In the genomic region with DNA sequence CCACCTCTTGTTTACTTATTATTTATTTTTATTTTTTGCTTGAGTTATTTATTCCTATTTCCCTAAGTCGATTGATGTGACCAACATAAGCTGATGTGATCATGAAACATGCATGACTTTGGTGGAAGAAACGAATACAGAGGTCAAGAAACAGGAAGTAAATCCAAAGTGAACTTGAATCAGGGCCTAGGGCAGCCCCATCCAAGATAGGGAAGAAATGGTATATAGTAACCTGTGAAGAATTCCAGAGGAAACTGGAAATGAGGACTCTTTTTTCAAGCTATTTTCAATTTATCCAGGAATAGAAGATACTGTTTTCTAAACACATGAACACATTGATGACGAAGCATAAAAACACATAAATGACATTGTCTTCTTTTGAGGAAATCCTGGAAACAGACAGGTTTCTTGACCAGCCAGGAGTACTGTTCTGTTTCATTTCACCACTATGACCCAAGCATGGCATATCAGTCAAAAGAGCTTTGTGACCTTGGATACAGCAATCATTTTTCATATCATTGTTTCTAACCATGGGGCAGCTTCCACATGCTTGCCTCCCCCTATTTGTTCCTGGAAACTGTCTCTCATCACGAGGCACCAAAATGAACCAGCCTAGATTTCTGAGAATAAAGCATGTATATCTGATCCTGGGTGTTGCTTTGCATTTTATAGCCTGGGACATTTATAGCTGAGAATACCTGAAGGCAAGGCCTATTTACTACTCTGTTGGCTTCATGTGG, we compare ENCODE assay signal across 1 cellular context.
TF ChIP-seq lines count a peak whose summit lies in the region.

No MANE protein-coding gene starts in this region.

TF ChIP-seq in K562, 482 proteins besides CTCF, POLR2A, EP300 and RAD21 (continued from another document and continues in another):
- TF ChIP-seq, protein P1, sequence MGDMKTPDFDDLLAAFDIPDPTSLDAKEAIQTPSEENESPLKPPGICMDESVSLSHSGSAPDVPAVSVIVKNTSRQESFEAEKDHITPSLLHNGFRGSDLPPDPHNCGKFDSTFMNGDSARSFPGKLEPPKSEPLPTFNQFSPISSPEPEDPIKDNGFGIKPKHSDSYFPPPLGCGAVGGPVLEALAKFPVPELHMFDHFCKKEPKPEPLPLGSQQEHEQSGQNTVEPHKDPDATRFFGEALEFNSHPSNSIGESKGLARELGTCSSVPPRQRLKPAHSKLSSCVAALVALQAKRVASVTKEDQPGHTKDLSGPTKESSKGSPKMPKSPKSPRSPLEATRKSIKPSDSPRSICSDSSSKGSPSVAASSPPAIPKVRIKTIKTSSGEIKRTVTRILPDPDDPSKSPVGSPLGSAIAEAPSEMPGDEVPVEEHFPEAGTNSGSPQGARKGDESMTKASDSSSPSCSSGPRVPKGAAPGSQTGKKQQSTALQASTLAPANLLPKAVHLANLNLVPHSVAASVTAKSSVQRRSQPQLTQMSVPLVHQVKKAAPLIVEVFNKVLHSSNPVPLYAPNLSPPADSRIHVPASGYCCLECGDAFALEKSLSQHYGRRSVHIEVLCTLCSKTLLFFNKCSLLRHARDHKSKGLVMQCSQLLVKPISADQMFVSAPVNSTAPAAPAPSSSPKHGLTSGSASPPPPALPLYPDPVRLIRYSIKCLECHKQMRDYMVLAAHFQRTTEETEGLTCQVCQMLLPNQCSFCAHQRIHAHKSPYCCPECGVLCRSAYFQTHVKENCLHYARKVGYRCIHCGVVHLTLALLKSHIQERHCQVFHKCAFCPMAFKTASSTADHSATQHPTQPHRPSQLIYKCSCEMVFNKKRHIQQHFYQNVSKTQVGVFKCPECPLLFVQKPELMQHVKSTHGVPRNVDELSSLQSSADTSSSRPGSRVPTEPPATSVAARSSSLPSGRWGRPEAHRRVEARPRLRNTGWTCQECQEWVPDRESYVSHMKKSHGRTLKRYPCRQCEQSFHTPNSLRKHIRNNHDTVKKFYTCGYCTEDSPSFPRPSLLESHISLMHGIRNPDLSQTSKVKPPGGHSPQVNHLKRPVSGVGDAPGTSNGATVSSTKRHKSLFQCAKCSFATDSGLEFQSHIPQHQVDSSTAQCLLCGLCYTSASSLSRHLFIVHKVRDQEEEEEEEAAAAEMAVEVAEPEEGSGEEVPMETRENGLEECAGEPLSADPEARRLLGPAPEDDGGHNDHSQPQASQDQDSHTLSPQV (IDR thresholded peaks at IDR 0.05) = peak; percentile 77
- peak; percentile 66 to 69 for TF ChIP-seq KDM1A (IDR thresholded peaks at IDR 0.05)
- peak; percentile 24 for TF ChIP-seq RFX1 (IDR thresholded peaks at IDR 0.05)
- TF ChIP-seq, protein P2, sequence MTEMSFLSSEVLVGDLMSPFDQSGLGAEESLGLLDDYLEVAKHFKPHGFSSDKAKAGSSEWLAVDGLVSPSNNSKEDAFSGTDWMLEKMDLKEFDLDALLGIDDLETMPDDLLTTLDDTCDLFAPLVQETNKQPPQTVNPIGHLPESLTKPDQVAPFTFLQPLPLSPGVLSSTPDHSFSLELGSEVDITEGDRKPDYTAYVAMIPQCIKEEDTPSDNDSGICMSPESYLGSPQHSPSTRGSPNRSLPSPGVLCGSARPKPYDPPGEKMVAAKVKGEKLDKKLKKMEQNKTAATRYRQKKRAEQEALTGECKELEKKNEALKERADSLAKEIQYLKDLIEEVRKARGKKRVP (CRISPR knock-in tag; IDR thresholded peaks at IDR 0.05) = no peak
- TF ChIP-seq SMARCA4 (IDR thresholded peaks at IDR 0.05) = peak; percentile 45; the same call in 1 of the 2 replicates
- no peak for TF ChIP-seq POLR2B (IDR thresholded peaks at IDR 0.05; ENCODE audit: low read depth, partially characterized antibody)
- peak; percentile 93 for TF ChIP-seq ZNF316 (IDR thresholded peaks at IDR 0.05)
- peak; percentile 28; the same call in 1 of the 2 replicates for TF ChIP-seq DPF2 (IDR thresholded peaks at IDR 0.05)
- peak; percentile 64; the same call in 1 of the 2 replicates for TF ChIP-seq SMAD4 (CRISPR knock-in tag; conservative IDR thresholded peaks at IDR 0.05)
- TF ChIP-seq, protein P3, sequence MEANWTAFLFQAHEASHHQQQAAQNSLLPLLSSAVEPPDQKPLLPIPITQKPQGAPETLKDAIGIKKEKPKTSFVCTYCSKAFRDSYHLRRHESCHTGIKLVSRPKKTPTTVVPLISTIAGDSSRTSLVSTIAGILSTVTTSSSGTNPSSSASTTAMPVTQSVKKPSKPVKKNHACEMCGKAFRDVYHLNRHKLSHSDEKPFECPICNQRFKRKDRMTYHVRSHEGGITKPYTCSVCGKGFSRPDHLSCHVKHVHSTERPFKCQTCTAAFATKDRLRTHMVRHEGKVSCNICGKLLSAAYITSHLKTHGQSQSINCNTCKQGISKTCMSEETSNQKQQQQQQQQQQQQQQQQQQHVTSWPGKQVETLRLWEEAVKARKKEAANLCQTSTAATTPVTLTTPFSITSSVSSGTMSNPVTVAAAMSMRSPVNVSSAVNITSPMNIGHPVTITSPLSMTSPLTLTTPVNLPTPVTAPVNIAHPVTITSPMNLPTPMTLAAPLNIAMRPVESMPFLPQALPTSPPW (CRISPR knock-in tag; IDR thresholded peaks at IDR 0.05) = peak; percentile 50
- TF ChIP-seq L3MBTL2 (IDR thresholded peaks at IDR 0.05) = peak; percentile 91
- TF ChIP-seq, protein P4, sequence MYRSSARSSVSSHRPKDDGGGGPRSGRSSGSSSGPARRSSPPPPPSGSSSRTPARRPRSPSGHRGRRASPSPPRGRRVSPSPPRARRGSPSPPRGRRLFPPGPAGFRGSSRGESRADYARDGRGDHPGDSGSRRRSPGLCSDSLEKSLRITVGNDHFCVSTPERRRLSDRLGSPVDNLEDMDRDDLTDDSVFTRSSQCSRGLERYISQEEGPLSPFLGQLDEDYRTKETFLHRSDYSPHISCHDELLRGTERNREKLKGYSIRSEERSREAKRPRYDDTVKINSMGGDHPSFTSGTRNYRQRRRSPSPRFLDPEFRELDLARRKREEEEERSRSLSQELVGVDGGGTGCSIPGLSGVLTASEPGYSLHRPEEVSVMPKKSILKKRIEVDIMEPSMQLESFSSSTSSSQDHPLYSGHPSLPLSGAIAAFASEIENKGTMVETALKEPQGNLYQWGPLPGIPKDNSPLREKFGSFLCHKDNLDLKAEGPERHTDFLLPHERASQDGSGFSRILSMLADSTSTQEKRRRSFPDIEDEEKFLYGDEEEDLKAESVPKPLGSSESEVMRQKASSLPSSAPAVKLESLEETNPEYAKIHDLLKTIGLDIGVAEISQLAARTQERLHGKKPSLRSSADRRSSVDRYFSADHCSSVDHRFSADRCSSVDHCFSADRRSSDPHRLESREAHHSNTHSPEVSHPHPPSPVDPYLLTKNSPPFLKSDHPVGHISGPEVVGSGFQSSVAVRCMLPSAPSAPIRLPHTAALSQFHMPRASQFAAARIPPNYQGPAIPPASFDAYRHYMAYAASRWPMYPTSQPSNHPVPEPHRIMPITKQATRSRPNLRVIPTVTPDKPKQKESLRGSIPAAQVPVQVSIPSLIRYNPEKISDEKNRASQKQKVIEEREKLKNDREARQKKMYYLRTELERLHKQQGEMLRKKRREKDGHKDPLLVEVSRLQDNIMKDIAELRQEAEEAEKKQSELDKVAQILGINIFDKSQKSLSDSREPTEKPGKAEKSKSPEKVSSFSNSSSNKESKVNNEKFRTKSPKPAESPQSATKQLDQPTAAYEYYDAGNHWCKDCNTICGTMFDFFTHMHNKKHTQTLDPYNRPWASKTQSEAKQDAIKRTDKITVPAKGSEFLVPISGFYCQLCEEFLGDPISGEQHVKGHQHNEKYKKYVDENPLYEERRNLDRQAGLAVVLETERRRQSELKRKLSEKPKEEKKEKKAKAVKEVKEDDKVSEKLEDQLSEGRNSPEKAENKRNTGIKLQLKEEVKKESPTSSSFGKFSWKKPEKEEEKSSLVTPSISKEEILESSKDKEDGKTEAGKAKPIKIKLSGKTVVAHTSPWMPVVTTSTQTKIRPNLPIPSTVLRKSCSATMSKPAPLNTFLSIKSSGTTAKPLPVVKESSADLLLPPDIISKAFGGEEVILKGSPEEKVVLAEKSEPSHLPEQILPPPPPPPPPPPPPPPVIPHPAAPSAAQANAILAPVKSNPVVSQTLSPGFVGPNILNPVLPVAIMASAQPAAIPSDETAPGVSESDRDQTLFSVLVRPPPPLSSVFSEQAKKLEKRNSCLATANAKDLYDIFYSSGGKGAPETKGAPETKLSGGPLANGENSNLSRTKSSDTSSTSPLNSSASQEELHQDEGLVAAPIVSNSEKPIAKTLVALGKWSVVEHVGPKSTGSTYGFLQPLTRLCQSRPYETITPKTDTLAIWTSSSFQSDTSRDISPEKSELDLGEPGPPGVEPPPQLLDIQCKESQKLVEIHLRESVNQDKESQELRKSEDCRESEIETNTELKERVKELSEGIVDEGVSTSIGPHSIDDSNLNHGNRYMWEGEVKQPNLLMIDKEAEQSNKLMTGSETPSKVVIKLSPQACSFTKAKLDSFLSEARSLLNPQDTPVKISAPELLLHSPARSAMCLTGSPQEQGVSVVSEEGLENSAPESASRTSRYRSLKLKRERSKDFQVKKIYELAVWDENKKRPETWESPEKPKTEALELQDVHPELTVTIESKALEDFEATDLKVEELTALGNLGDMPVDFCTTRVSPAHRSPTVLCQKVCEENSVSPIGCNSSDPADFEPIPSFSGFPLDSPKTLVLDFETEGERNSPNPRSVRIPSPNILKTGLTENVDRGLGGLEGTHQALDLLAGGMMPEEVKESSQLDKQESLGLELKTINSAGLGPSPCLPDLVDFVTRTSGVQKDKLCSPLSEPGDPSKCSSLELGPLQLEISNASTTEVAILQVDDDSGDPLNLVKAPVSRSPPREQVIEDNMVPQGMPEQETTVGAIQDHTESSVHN (IDR thresholded peaks at IDR 0.05; ENCODE audit: borderline replicate concordance in 1 of 2, low read depth in 1 of 2) = no peak
- TF ChIP-seq MIER1 (IDR thresholded peaks at IDR 0.05; ENCODE audit: low read depth) = peak; percentile 58; the same call in 1 of the 2 replicates
- TF ChIP-seq ZNF24 (IDR thresholded peaks at IDR 0.05) = 0 out of 2 replicates have a peak, but pooled peaks have one; percentile 32
- peak; percentile 68 for TF ChIP-seq CBFA2T3 (IDR thresholded peaks at IDR 0.05)
- TF ChIP-seq ATF7 (IDR thresholded peaks at IDR 0.05) = 0 out of 2 replicates have a peak, but pooled peaks have one; percentile 14
- TF ChIP-seq, protein P5, sequence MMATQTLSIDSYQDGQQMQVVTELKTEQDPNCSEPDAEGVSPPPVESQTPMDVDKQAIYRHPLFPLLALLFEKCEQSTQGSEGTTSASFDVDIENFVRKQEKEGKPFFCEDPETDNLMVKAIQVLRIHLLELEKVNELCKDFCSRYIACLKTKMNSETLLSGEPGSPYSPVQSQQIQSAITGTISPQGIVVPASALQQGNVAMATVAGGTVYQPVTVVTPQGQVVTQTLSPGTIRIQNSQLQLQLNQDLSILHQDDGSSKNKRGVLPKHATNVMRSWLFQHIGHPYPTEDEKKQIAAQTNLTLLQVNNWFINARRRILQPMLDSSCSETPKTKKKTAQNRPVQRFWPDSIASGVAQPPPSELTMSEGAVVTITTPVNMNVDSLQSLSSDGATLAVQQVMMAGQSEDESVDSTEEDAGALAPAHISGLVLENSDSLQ (IDR thresholded peaks at IDR 0.05) = peak; percentile 39
- no peak for TF ChIP-seq ZNF408 (CRISPR knock-in tag; IDR thresholded peaks at IDR 0.05; ENCODE audit: low read depth)
- TF ChIP-seq STAT5A (IDR thresholded peaks at IDR 0.05; ENCODE audit: borderline replicate concordance, low read length) = peak; percentile 56; the same call in 1 of the 2 replicates
- TF ChIP-seq MAFF (IDR thresholded peaks at IDR 0.05; ENCODE audit: low read length) = 0 out of 2 replicates have a peak, but pooled peaks have one; percentile 26
- TF ChIP-seq NR2C1 (IDR thresholded peaks at IDR 0.05) = peak; percentile 81
- TF ChIP-seq NR2C1 (tag; IDR thresholded peaks at IDR 0.05) = peak; percentile 71
- 0 out of 2 replicates have a peak, but pooled peaks have one; percentile 37 for TF ChIP-seq HIVEP1 (CRISPR knock-in tag; IDR thresholded peaks at IDR 0.05)
- TF ChIP-seq ATF1 (CRISPR knock-in tag; IDR thresholded peaks at IDR 0.05) = no peak
- TF ChIP-seq ATF1 (tag; IDR thresholded peaks at IDR 0.05) = peak; percentile 28; the same call in 1 of the 2 replicates
- TF ChIP-seq, protein P6, sequence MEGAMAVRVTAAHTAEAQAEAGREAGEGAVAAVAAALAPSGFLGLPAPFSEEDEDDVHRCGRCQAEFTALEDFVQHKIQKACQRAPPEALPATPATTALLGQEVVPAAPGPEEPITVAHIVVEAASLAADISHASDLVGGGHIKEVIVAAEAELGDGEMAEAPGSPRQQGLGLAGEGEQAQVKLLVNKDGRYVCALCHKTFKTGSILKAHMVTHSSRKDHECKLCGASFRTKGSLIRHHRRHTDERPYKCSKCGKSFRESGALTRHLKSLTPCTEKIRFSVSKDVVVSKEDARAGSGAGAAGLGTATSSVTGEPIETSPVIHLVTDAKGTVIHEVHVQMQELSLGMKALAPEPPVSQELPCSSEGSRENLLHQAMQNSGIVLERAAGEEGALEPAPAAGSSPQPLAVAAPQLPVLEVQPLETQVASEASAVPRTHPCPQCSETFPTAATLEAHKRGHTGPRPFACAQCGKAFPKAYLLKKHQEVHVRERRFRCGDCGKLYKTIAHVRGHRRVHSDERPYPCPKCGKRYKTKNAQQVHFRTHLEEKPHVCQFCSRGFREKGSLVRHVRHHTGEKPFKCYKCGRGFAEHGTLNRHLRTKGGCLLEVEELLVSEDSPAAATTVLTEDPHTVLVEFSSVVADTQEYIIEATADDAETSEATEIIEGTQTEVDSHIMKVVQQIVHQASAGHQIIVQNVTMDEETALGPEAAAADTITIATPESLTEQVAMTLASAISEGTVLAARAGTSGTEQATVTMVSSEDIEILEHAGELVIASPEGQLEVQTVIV (CRISPR knock-in tag; IDR thresholded peaks at IDR 0.05; ENCODE audit: borderline replicate concordance) = no peak
- no peak for TF ChIP-seq DMBX1 (CRISPR knock-in tag; IDR thresholded peaks at IDR 0.05; ENCODE audit: borderline replicate concordance)
- no peak for TF ChIP-seq NR4A1 (CRISPR knock-in tag; IDR thresholded peaks at IDR 0.05)
- peak; percentile 79 for TF ChIP-seq NR4A1 (tag; IDR thresholded peaks at IDR 0.05)
- TF ChIP-seq, protein P7, sequence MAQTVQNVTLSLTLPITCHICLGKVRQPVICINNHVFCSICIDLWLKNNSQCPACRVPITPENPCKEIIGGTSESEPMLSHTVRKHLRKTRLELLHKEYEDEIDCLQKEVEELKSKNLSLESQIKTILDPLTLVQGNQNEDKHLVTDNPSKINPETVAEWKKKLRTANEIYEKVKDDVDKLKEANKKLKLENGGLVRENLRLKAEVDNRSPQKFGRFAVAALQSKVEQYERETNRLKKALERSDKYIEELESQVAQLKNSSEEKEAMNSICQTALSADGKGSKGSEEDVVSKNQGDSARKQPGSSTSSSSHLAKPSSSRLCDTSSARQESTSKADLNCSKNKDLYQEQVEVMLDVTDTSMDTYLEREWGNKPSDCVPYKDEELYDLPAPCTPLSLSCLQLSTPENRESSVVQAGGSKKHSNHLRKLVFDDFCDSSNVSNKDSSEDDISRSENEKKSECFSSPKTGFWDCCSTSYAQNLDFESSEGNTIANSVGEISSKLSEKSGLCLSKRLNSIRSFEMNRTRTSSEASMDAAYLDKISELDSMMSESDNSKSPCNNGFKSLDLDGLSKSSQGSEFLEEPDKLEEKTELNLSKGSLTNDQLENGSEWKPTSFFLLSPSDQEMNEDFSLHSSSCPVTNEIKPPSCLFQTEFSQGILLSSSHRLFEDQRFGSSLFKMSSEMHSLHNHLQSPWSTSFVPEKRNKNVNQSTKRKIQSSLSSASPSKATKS (CRISPR knock-in tag; IDR thresholded peaks at IDR 0.05) = no peak
- TF ChIP-seq NR2C2 (CRISPR knock-in tag; IDR thresholded peaks at IDR 0.05) = no peak
- peak; percentile 89 for TF ChIP-seq NR2C2 (tag; IDR thresholded peaks at IDR 0.05)
